Comparison of ENCODE assay signal across 1 cellular context in genomic region chr5:158810615-158811014, GRCh38.
TF ChIP-seq lines count a peak whose summit lies in the region.

No MANE protein-coding gene starts in this region.

TF ChIP-seq in HepG2, 621 proteins besides CTCF, POLR2A, EP300 and RAD21 (continued from another document):
- TF ChIP-seq USF2 (IDR thresholded peaks at IDR 0.05; ENCODE audit: low read depth, low read length) (no peak), USF2 (CRISPR knock-in tag; IDR thresholded peaks at IDR 0.05; ENCODE audit: borderline replicate concordance) (no peak), ZNF124 (CRISPR knock-in tag; IDR thresholded peaks at IDR 0.05) (no peak), ZNF879 (CRISPR knock-in tag; IDR thresholded peaks at IDR 0.05) (no peak), ZBTB3 (CRISPR knock-in tag; IDR thresholded peaks at IDR 0.05; ENCODE audit: borderline replicate concordance, low read depth) (no peak), ZNF275 (CRISPR knock-in tag; IDR thresholded peaks at IDR 0.05; ENCODE audit: borderline replicate concordance) (no peak), ZNF441 (CRISPR knock-in tag; IDR thresholded peaks at IDR 0.05; ENCODE audit: borderline replicate concordance) (no peak), ZNF205 (CRISPR knock-in tag; IDR thresholded peaks at IDR 0.05) (no peak), SMARCC2 (IDR thresholded peaks at IDR 0.05) (no peak), ZNF788 (CRISPR knock-in tag; IDR thresholded peaks at IDR 0.05; ENCODE audit: borderline replicate concordance) (no peak)
